6 cellular contexts compared by ENCODE assay signal in the genomic region with DNA sequence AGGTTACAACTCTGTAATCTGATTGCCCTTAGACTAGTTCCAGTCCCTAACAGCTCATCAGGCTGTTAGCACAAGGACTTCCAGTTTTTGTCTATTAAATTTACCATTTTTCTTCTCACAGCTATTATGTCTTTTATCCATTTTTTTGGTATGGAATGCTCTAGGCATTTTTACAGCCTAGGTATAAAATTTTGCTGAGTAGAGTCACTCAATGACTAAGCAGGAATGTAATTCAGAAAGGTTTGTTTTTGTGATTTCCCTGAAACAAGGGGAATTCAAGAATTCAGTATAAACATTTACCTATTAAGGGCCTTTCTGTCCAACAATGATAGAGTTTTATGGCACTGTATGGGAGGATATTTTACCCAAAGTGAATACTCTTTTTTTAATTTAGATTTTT.
A peak's percentile ranks its signal among the peaks of the same experiment; 100 is the strongest.
DNase-seq lines count a peak whose midpoint lies in the region; ATAC-seq and TF ChIP-seq lines count a peak whose summit lies in the region.
"Not testable (repeated sequence)": the region's sequence is repeated elsewhere in the genome, so short reads cannot be mapped to it uniquely, and the experiment has no call there.

No MANE protein-coding gene starts in this region.

- H3K4me3 ChIP-seq in ACC112 (ENCODE audit: low read depth, low read length); RWPE2 (ENCODE audit: severe bottlenecking); tibial artery: not testable (repeated sequence)

- not testable (repeated sequence) for H3K27me3 ChIP-seq in ACC112 (ENCODE audit: insufficient read depth, low read length); RWPE2 (ENCODE audit: insufficient read depth, poor library complexity, severe bottlenecking); tibial artery

- peak; percentile 71 for ATAC-seq in RWPE2 (ENCODE audit: low read depth)

- peak; percentile 40 for DNase-seq in EH (ENCODE audit: low read depth)
- DNase-seq in HCEC 1CT, result peak; percentile 22
- not testable (repeated sequence) for DNase-seq in RWPE2 (ENCODE audit: low spot score); tibial artery
- peak; percentile 47 for DNase-seq in renal cortical epithelial cell (ENCODE audit: low read depth)

- not testable (repeated sequence) for H3K79me2 ChIP-seq in ACC112 (ENCODE audit: control insufficient read depth, insufficient read depth, low read length, unreplicated experiment)

- H3K27ac ChIP-seq in ACC112 (ENCODE audit: low read depth, low read length) (peak overlapping the region; percentile 87), RWPE2 (ENCODE audit: poor library complexity, severe bottlenecking) (peak overlapping the region; percentile 76), tibial artery (peak overlapping the region; percentile 44 to 59)

- H2AFZ ChIP-seq in ACC112 (ENCODE audit: low read length, unreplicated experiment), result not testable (repeated sequence)

- TF ChIP-seq CTCF in RWPE2 (IDR thresholded peaks at IDR 0.05; ENCODE audit: poor library complexity, severe bottlenecking); tibial artery (IDR thresholded peaks at IDR 0.05): not testable (repeated sequence)

- H3K4me1 ChIP-seq in ACC112 (ENCODE audit: control insufficient read depth, insufficient read depth, low read length, unreplicated experiment); RWPE2 (ENCODE audit: insufficient read depth, poor library complexity, severe bottlenecking): not testable (repeated sequence)
- H3K4me1 ChIP-seq in tibial artery, result peaks cover 0 to 44% (median 0%) of the 10 kb centered on the region in 4 donors

- H3K36me3 ChIP-seq in ACC112 (ENCODE audit: insufficient read depth, low read length); RWPE2 (ENCODE audit: low read depth); tibial artery: not testable (repeated sequence)

- not testable (repeated sequence) for H3K9me3 ChIP-seq in RWPE2 (ENCODE audit: severe bottlenecking); tibial artery

- intact Hi-C loops in tibial artery (cut with DNase I; ENCODE audit: low total_unique reads), result not testable (repeated sequence)
